ENCODE assay signal across 15 cellular contexts in the genomic region with DNA sequence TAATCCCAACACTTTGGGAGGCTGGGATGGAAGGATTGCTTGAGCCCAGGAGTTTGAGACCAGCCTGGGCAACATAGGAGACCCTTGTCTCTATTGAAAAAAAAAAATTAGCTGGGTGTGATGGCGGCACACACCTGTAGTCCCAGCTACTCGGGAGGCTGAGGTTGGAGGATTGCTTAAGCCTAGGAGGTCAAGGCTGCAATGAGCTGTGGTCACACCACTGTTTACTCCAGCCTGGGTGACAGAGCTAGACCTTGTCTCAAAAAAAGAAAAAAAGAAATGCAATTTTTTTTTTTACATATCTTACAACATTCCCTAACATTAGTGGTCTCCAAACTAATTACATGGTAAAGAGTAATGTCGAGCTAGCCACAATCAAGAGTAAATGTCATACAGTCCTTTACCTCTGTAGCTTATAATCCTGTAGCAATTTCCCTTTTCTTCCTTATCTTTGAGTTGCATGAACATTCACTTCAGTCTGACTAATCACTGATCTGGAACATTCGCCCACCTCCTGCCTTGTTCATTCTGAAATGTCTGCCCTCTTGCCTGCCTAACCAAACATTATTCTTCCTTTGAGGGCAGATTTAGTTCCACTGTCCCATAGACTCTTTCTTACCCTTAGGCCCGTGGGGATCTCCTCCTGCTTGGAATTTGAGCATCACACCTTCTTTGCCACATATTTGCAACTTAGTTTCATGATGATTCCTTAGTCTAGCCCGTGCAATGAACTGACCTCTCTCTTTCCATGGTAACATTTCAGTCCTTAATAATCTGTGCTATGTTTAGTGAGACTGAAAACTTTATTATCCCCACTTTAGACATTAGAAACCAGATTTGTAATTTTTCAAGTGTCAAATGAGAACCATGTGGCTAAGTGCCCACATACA. TPM values are rescaled to one million over a fixed set of nuclear protein-coding genes. Genes with fewer than 3 reads are reported as not detected.
A peak's percentile ranks its signal among the peaks of the same experiment; 100 is the strongest.
DNase-seq lines count a peak whose midpoint lies in the region; ATAC-seq, FAIRE-seq and TF ChIP-seq lines count a peak whose summit lies in the region.
"Had no signal": no experiment of that assay in that cellular context is flagged by ENCODE, and none has a peak within 500 bp of the region (broad histone marks: within the 10 kb centered on the region; RNA-seq: fewer than 3 reads in every experiment).

No MANE protein-coding gene starts in this region.

- H3K4me1 ChIP-seq in BLaER1 treated with 17β-estradiol and CSF1 and Interleukin-3, amounts not matched to agents 10 nM and 100 nM = peaks cover 41 to 54% (median 46%) of the 10 kb centered on the region in 10 experiments
- H3K4me1 ChIP-seq: psoas muscle had no signal

- no peaks in the 10 kb centered on the region for H3K9me3 Mint-ChIP-seq in activated B cell treated with CpG ODN at 0.5 μM for 24 hours

- H3K4me3 Mint-ChIP-seq in activated B cell treated with CpG ODN at 0.5 μM for 24 hours = peak overlapping the region; percentile 7

- FAIRE-seq in GM19239 (lab: Jason Lieb, UNC) = no peak

- intact Hi-C loops in activated B cell treated with CpG ODN at 0.5 μM for 24 hours (cut with micrococcal nuclease) = loop anchor here (1.0 kb wide), 1 partner anchor 36 kb away; no protein-coding TSS in a partner anchor

- no peak for ATAC-seq in activated B cell treated with CpG ODN at 0.5 μM for 24 hours (ENCODE audit: low read depth)
- ATAC-seq: psoas muscle had no signal

- TF ChIP-seq CTCF in activated B cell treated with CpG ODN at 0.5 μM for 24 hours (IDR thresholded peaks at IDR 0.05) = no peak

- peaks cover 42% of the 10 kb centered on the region for H3K4me1 Mint-ChIP-seq in activated B cell treated with CpG ODN at 0.5 μM for 24 hours

- H3K36me3 ChIP-seq in BLaER1 treated with 17β-estradiol and CSF1 and Interleukin-3, amounts not matched to agents 10 nM and 100 nM = no peaks in the 10 kb centered on the region

- no peaks in the 10 kb centered on the region for H3K9me3 ChIP-seq in BLaER1 treated with 17β-estradiol and CSF1 and Interleukin-3, amounts not matched to agents 10 nM and 100 nM (replicated peaks in 1 of 11)
- H3K9me3 ChIP-seq: psoas muscle had no signal

- peak overlapping the region in 10 of 11 experiments; percentile 50 to 78 (median 65); a peak in 19 of 22 replicates for H3K27ac ChIP-seq in BLaER1 treated with 17β-estradiol and CSF1 and Interleukin-3, amounts not matched to agents 10 nM and 100 nM
- H3K27ac ChIP-seq: psoas muscle had no signal

- H3K4me2 ChIP-seq in BLaER1 treated with 17β-estradiol and CSF1 and Interleukin-3, amounts not matched to agents 10 nM and 100 nM = peak overlapping the region; percentile 36 to 83 (median 68)

- peaks cover 0 to 2% (median 1%) of the 10 kb centered on the region in 11 experiments; a peak in 7 of 22 replicates for H4K20me1 ChIP-seq in BLaER1 treated with 17β-estradiol and CSF1 and Interleukin-3, amounts not matched to agents 10 nM and 100 nM

- peak; percentile 96 for DNase-seq in GF-D8 (lab: John Stamatoyannopoulos, UW)
- DNase-seq in activated B cell treated with CpG ODN at 0.5 μM for 24 hours = no peak
- DNase-seq in iris pigment epithelial cell (ENCODE audit: low read depth) = peak; percentile 65
- no peak for DNase-seq in GM19239 (ENCODE audit: insufficient read length, low spot score)
- no peak for DNase-seq in HCEC 1CT
- no peak for DNase-seq in NCI-H524 treated with DMSO at 0.1 percent for 48 hours (lab: John Stamatoyannopoulos, UW)
- no peak for DNase-seq in GM19238 (ENCODE audit: insufficient read length, low spot score)
- DNase-seq: activated effector memory CD4-positive, alpha-beta T cell treated with anti-CD3 and anti-CD28 coated beads, Interleukin-2, amount 50 U/mL, for 16 hours; DMS153; GOT3; islet precursor cell; NCI-H187; psoas muscle; stimulated activated naive CD4-positive, alpha-beta T cell had no signal

- H3K27me3 Mint-ChIP-seq in activated B cell treated with CpG ODN at 0.5 μM for 24 hours = no peaks in the 10 kb centered on the region

- CTCF ChIA-PET in activated B cell treated with CpG ODN at 0.5 μM for 24 hours (lab: Charles Lee) = interaction anchor here (0.6 to 1.6 kb wide), 2 partner anchors 105 to 138 kb away, joined by 3 read pairs; no protein-coding TSS in a partner anchor

- POLR2A ChIA-PET in activated B cell treated with CpG ODN at 0.5 μM for 24 hours (lab: Charles Lee) = interaction anchor here (0.6 kb wide), 2 partner anchors 21 to 29 kb away, joined by 3 to 6 read pairs; no protein-coding TSS in a partner anchor

- peaks cover 4% of the 10 kb centered on the region for H3K36me3 Mint-ChIP-seq in activated B cell treated with CpG ODN at 0.5 μM for 24 hours (ENCODE audit: low read depth)

- peak overlapping the region; percentile 46 for H3K27ac Mint-ChIP-seq in activated B cell treated with CpG ODN at 0.5 μM for 24 hours

- H3K9ac ChIP-seq in BLaER1 treated with 17β-estradiol and CSF1 and Interleukin-3, amounts not matched to agents 10 nM and 100 nM = peak overlapping the region in 2 of 11 experiments; percentile 1 to 32; a peak in 3 of 22 replicates

- no peak overlapping the region for H3K4me3 ChIP-seq in BLaER1 treated with 17β-estradiol and CSF1 and Interleukin-3, amounts not matched to agents 10 nM and 100 nM
- H3K4me3 ChIP-seq: psoas muscle had no signal

- no peaks in the 10 kb centered on the region for H3K27me3 ChIP-seq in BLaER1 treated with 17β-estradiol and CSF1 and Interleukin-3, amounts not matched to agents 10 nM and 100 nM

RNA-seq across cellular contexts. Expression of gene VCL, which starts 4.8 kb away (rescaled TPM):
- total RNA-seq in activated B cell treated with CpG ODN at 0.5 μM for 24 hours = 21.3 and 25.8 TPM in 2 replicates

Comparison
In these comparisons a context has a peak if more than half of its experiments do, and no peak if none do; other contexts are left out.
1. DNase-seq: peak in GF-D8 (single experiment) and iris pigment epithelial cell (single experiment); none in activated B cell treated with CpG ODN at 0.5 μM for 24 hours (single experiment), GM19239 (single experiment), HCEC 1CT (single experiment), NCI-H524 treated with DMSO at 0.1 percent for 48 hours (single experiment) and GM19238 (single experiment).